ENCODE assay signal across 8 cellular contexts in the genomic region with DNA sequence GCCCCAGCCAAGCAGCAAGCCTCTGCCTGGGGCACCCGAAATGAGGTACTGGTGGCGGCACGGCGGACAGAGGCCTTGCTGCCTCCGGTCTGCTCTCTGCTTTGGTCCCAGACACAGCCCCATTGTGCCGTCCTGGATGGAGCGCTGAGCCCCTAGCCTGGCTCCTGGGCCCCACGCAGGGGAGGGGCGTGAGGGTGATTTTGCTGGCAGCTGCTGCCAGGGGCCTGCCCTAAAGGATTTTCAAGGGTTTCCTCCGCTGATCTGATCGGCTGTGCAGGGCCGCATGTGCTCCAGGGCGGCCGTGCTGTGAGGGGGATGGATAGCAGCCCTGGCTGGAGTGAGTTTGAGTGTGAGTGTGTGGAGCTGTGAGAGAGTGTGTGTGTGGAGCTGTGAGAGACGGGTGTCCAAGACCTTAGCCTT. TPM values are rescaled to one million over a fixed set of nuclear protein-coding genes. Genes with fewer than 3 reads are reported as not detected.
A peak's percentile ranks its signal among the peaks of the same experiment; 100 is the strongest.
DNase-seq lines count a peak whose midpoint lies in the region; ATAC-seq, FAIRE-seq and TF ChIP-seq lines count a peak whose summit lies in the region.

No MANE protein-coding gene starts in this region.

- H3K79me2 ChIP-seq in astrocyte (ENCODE audit: insufficient read depth, low read length): peaks cover 58% of the 10 kb centered on the region

- H4K20me1 ChIP-seq in astrocyte (ENCODE audit: insufficient read depth, low read length): peaks cover 55% of the 10 kb centered on the region

- DNase-seq in NCI-H1417 (lab: John Stamatoyannopoulos, UW) (peak in 2 of 3 experiments; percentile 30 to 51), NCI-H1417 treated with DMSO at 0.1 percent for 48 hours (lab: John Stamatoyannopoulos, UW) (no peak), astrocyte (ENCODE audit: low read depth) (peak; percentile 47), iPS-NIHi11 (ENCODE audit: low spot score) (peak; percentile 63), superior temporal gyrus (ENCODE audit: extremely low spot score) (peak; percentile 39), HTR-8/SVneo (ENCODE audit: insufficient read length, low spot score) (no peak), natural killer cell (no peak)

- H3K27me3 Mint-ChIP-seq in astrocyte (ENCODE audit: low read depth, unreplicated experiment) (peaks cover 1% of the 10 kb centered on the region), natural killer cell (ENCODE audit: low read depth in 2 of 2) (peaks cover 0 to 3% of the 10 kb centered on the region in 2 donors)

- peak overlapping the region; percentile 98 for H3K4me2 ChIP-seq in astrocyte (ENCODE audit: low read length)

- no peaks in the 10 kb centered on the region for H3K36me3 ChIP-seq in astrocyte (ENCODE audit: insufficient read depth, low read length)

- no peak for TF ChIP-seq CTCF in astrocyte (IDR thresholded peaks at IDR 0.05; ENCODE audit: insufficient read depth, low read depth, low read length)
- no peak for TF ChIP-seq CTCF in natural killer cell (IDR thresholded peaks at IDR 0.05)

- H3K9ac ChIP-seq in astrocyte (ENCODE audit: low read length): peak overlapping the region; percentile 85

- ATAC-seq in HG02852 (IDR thresholded peaks at IDR 0.05; ENCODE audit: unreplicated experiment) (no peak), natural killer cell (no peak)

- peaks cover 32% of the 10 kb centered on the region for H3K4me1 ChIP-seq in astrocyte (ENCODE audit: insufficient read depth, low read length)

- H3K4me1 Mint-ChIP-seq in astrocyte (ENCODE audit: low read depth, unreplicated experiment) (peaks cover 11% of the 10 kb centered on the region), natural killer cell (no peaks in the 10 kb centered on the region)

- H3K4me3 ChIP-seq in astrocyte (ENCODE audit: insufficient read depth, low read depth, low read length): peak overlapping the region; percentile 75

- FAIRE-seq in astrocyte (lab: Jason Lieb, UNC) (no peak), HTR-8/SVneo (lab: Jason Lieb, UNC) (no peak)

- H3K36me3 Mint-ChIP-seq in astrocyte (ENCODE audit: low read depth, unreplicated experiment) (peaks cover 3% of the 10 kb centered on the region), natural killer cell (no peaks in the 10 kb centered on the region)

- H3K9me3 Mint-ChIP-seq in astrocyte (ENCODE audit: unreplicated experiment): no peaks in the 10 kb centered on the region
- H3K9me3 Mint-ChIP-seq in natural killer cell: no peaks in the 10 kb centered on the region

- peak overlapping the region; percentile 51 for H3K27ac ChIP-seq in astrocyte (ENCODE audit: low read depth, low read length)

- H3K27ac Mint-ChIP-seq in astrocyte (ENCODE audit: unreplicated experiment) (peak overlapping the region; percentile 69), natural killer cell (no peak overlapping the region)

- no peaks in the 10 kb centered on the region for H3K27me3 ChIP-seq in astrocyte (ENCODE audit: insufficient read depth, low read length)

- H3K4me3 Mint-ChIP-seq in astrocyte (ENCODE audit: unreplicated experiment) (peak overlapping the region; percentile 89), natural killer cell (no peak overlapping the region)

- no peaks in the 10 kb centered on the region for H3K9me3 ChIP-seq in astrocyte (ENCODE audit: insufficient read depth, low read depth, low read length)

- H2AFZ ChIP-seq in astrocyte (ENCODE audit: low read depth, low read length): peak overlapping the region; percentile 34

- intact Hi-C loops in natural killer cell (cut with micrococcal nuclease): no loop called here

RNA-seq across cellular contexts. Expression of a gene that starts 1.3 kb away (rescaled TPM):
- total RNA-seq in astrocyte (52.6 and 59.4 TPM in 2 replicates), natural killer cell (1 to 10 TPM; 2.6 to 4.2 (median 3.4) TPM)

RNA-seq across cellular contexts. Expression of a gene that starts 24.7 kb away (rescaled TPM):
- total RNA-seq in astrocyte (0.09 TPM in 1 of 2 replicates, not detected in the other), natural killer cell (under 1 TPM in 1 of 3 donors, not detected in 2; 0.18 TPM)

RNA-seq across cellular contexts. Expression of a gene that starts 34.9 kb away (rescaled TPM):
- total RNA-seq in astrocyte (14.0 and 17.4 TPM in 2 replicates), natural killer cell (10 to 100 TPM; 24.6 to 34.8 (median 28.9) TPM)

RNA-seq across cellular contexts. Expression of a gene that starts 44.8 kb away (rescaled TPM):
- total RNA-seq in astrocyte: 2.7 and 4.2 TPM in 2 replicates
- 1 to 10 TPM; 1.6 to 4.2 (median 4.0) TPM for total RNA-seq in natural killer cell

Comparison
In these comparisons a context has a peak if more than half of its experiments do, and no peak if none do; other contexts are left out.
1. DNase-seq: peak in NCI-H1417 (2 of 3), astrocyte (single experiment), iPS-NIHi11 (single experiment) and superior temporal gyrus (single experiment); none in NCI-H1417 treated with DMSO at 0.1 percent for 48 hours (single experiment), HTR-8/SVneo (single experiment) and natural killer cell (single experiment).
2. RNA of a gene that starts 1.3 kb away (total RNA-seq): 52.6 to 59.4 TPM in astrocyte; 2.6 to 4.2 TPM in natural killer cell; every median in the first group is over 10 times any median in the second.